Comparison of ENCODE assay signal across 11 cellular contexts in the genomic region with DNA sequence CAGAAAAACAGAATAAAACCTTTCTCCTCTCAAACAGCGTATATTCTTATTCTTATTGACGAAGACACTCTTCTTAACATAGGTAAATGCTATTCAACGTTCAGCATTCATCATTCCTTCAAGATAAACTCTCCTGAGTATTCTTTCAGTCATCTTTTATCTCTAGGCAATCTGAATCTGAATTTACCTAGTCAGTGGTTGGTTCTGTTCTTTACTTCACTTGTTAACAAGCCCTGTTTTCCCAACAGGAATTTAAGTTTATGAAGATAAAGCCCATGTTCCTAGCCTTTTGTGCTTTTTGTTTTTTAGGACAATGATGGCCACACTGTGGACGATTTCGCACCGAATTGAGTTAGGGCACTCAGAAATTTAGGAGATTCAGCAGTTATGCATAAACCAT. TPM values are rescaled to one million over a fixed set of nuclear protein-coding genes. Genes with fewer than 3 reads are reported as not detected.
A peak's percentile ranks its signal among the peaks of the same experiment; 100 is the strongest.
DNase-seq lines count a peak whose midpoint lies in the region; ATAC-seq and TF ChIP-seq lines count a peak whose summit lies in the region.
"Had no signal": no experiment of that assay in that cellular context is flagged by ENCODE, and none has a peak within 500 bp of the region (broad histone marks: within the 10 kb centered on the region; RNA-seq: fewer than 3 reads in every experiment).

No MANE protein-coding gene starts in this region.

- no peak overlapping the region for H3K27ac ChIP-seq in CD8-positive, alpha-beta memory T cell (ENCODE audit: low read depth, low read length)
- H3K27ac ChIP-seq in HL-60 (replicated peaks), result peak overlapping the region; percentile 21
- no peak overlapping the region for H3K27ac ChIP-seq in upper lobe of right lung

- no peaks in the 10 kb centered on the region for H3K36me3 ChIP-seq in CD8-positive, alpha-beta memory T cell (ENCODE audit: insufficient read depth, low read length)
- no peaks in the 10 kb centered on the region for H3K36me3 ChIP-seq in upper lobe of right lung

- no peak for TF ChIP-seq CTCF in HL-60 (IDR thresholded peaks at IDR 0.05; ENCODE audit: insufficient read depth, low read length)
- TF ChIP-seq CTCF in upper lobe of right lung (IDR thresholded peaks at IDR 0.05), result no peak

- H3K36me3 Mint-ChIP-seq in CD8-positive, alpha-beta memory T cell, result peaks cover 0 to 44% (median 0%) of the 10 kb centered on the region in 3 donors
- H3K36me3 Mint-ChIP-seq in activated T-helper 17 cell treated with anti-CD3 and anti-CD28 coated beads, Interleukin-2, amount 50 U/mL, for 72 hours (ENCODE audit: low read depth), result peaks cover 67% of the 10 kb centered on the region
- H3K36me3 Mint-ChIP-seq in naive B cell, result peaks cover 0 to 4% of the 10 kb centered on the region in 2 donors

- no peaks in the 10 kb centered on the region for H3K9me3 ChIP-seq in CD8-positive, alpha-beta memory T cell (ENCODE audit: low read length)
- H3K9me3 ChIP-seq in upper lobe of right lung, result no peaks in the 10 kb centered on the region

- CTCF ChIA-PET in CD8-positive, alpha-beta memory T cell (lab: Charles Lee), result interaction anchor here (1.2 kb wide), 1 partner anchor 30 kb away, joined by 3 read pairs; no protein-coding TSS in a partner anchor

- H3K4me1 Mint-ChIP-seq in CD8-positive, alpha-beta memory T cell, result peaks cover 50 to 76% (median 70%) of the 10 kb centered on the region in 3 donors
- peaks cover 36% of the 10 kb centered on the region for H3K4me1 Mint-ChIP-seq in activated T-helper 17 cell treated with anti-CD3 and anti-CD28 coated beads, Interleukin-2, amount 50 U/mL, for 72 hours
- H3K4me1 Mint-ChIP-seq in naive B cell, result peaks cover 45 to 60% (median 52%) of the 10 kb centered on the region in 3 donors

- H3K4me3 ChIP-seq in CD8-positive, alpha-beta memory T cell (ENCODE audit: low read length), result peak overlapping the region; percentile 33
- H3K4me3 ChIP-seq in HL-60 (replicated peaks; ENCODE audit: insufficient read depth, low read length), result peak overlapping the region; percentile 52
- H3K4me3 ChIP-seq in upper lobe of right lung, result no peak overlapping the region

- no peak for ATAC-seq in activated T-helper 17 cell treated with anti-CD3 and anti-CD28 coated beads, Interleukin-2, amount 50 U/mL, for 72 hours (replicated peaks)
- no peak for ATAC-seq in naive B cell (ENCODE audit: low read depth in 2 of 2)
- ATAC-seq in upper lobe of right lung, result no peak
- ATAC-seq in GM21390 (IDR thresholded peaks at IDR 0.05; ENCODE audit: unreplicated experiment), result no peak
- ATAC-seq in GM18873 (IDR thresholded peaks at IDR 0.05; ENCODE audit: low FRiP score, unreplicated experiment), result no peak

- H3K9me3 Mint-ChIP-seq in CD8-positive, alpha-beta memory T cell, result no peaks in the 10 kb centered on the region
- H3K9me3 Mint-ChIP-seq in activated T-helper 17 cell treated with anti-CD3 and anti-CD28 coated beads, Interleukin-2, amount 50 U/mL, for 72 hours, result no peaks in the 10 kb centered on the region
- no peaks in the 10 kb centered on the region for H3K9me3 Mint-ChIP-seq in naive B cell

- H3K27me3 ChIP-seq in CD8-positive, alpha-beta memory T cell (ENCODE audit: insufficient read depth, low read length, poor library complexity, severe bottlenecking), result no peaks in the 10 kb centered on the region
- H3K27me3 ChIP-seq in HL-60 (ENCODE audit: insufficient read depth, poor library complexity, severe bottlenecking) (no peaks in the 10 kb centered on the region), upper lobe of right lung (no peaks in the 10 kb centered on the region)

- POLR2A ChIA-PET in CD8-positive, alpha-beta memory T cell (lab: Charles Lee), result interaction anchor here (0.9 to 2.1 kb wide), 4 partner anchors 8 to 46 kb away, joined by 3 to 6 read pairs (median 4); no protein-coding TSS in a partner anchor

- H3K4me1 ChIP-seq in CD8-positive, alpha-beta memory T cell (ENCODE audit: insufficient read depth, low read length), result peaks cover 51% of the 10 kb centered on the region
- H3K4me1 ChIP-seq in upper lobe of right lung, result peaks cover 20% of the 10 kb centered on the region

- no peak for DNase-seq in CD8-positive, alpha-beta memory T cell
- DNase-seq in HL-60 (ENCODE audit: low read depth in 1 of 2, low spot score in 1 of 2), result no peak
- no peak for DNase-seq in naive B cell
- no peak for DNase-seq in upper lobe of right lung
- DNase-seq in hippocampal formation (lab: John Stamatoyannopoulos, UW), result no peak
- DNase-seq: kidney, NCI-H2171 treated with DMSO at 0.1 percent for 48 hours, RPMI8226 had no signal

- H3K27ac Mint-ChIP-seq in CD8-positive, alpha-beta memory T cell, result peak overlapping the region; percentile 78 to 96 (median 90)
- peak overlapping the region; percentile 65 for H3K27ac Mint-ChIP-seq in activated T-helper 17 cell treated with anti-CD3 and anti-CD28 coated beads, Interleukin-2, amount 50 U/mL, for 72 hours
- H3K27ac Mint-ChIP-seq in naive B cell, result peak overlapping the region; percentile 87 to 99 (median 92)

- no peaks in the 10 kb centered on the region for H3K27me3 Mint-ChIP-seq in CD8-positive, alpha-beta memory T cell
- no peaks in the 10 kb centered on the region for H3K27me3 Mint-ChIP-seq in activated T-helper 17 cell treated with anti-CD3 and anti-CD28 coated beads, Interleukin-2, amount 50 U/mL, for 72 hours
- H3K27me3 Mint-ChIP-seq in naive B cell, result no peaks in the 10 kb centered on the region

- H3K4me3 Mint-ChIP-seq in CD8-positive, alpha-beta memory T cell, result peak overlapping the region; percentile 89 to 95 (median 91)
- peak overlapping the region; percentile 96 for H3K4me3 Mint-ChIP-seq in activated T-helper 17 cell treated with anti-CD3 and anti-CD28 coated beads, Interleukin-2, amount 50 U/mL, for 72 hours
- peak overlapping the region; percentile 84 to 94 (median 90) for H3K4me3 Mint-ChIP-seq in naive B cell

- intact Hi-C loops in upper lobe of right lung (cut with DNase I), result no loop called here

RNA-seq across cellular contexts. Expression of a gene that starts 3.2 kb away (rescaled TPM):
- 10 to 100 TPM; 76.8 to 77.6 TPM for total RNA-seq in CD8-positive, alpha-beta memory T cell
- polyA plus RNA-seq in CD8-positive, alpha-beta memory T cell, result 139 TPM
- 10 to 100 TPM; 76.0 to 80.1 TPM for total RNA-seq in activated T-helper 17 cell treated with anti-CD3 and anti-CD28 coated beads, Interleukin-2, amount 50 U/mL, for 72 hours
- 100 to 1,000 TPM; 127 to 183 (median 144) TPM for polyA plus RNA-seq in naive B cell (ENCODE audit: low read depth in 6 of 6)
- 81.5 TPM for total RNA-seq in upper lobe of right lung

RNA-seq across cellular contexts. Expression of a gene that starts 45.4 kb away (rescaled TPM):
- 10 to 100 TPM; 15.5 to 15.8 TPM for total RNA-seq in CD8-positive, alpha-beta memory T cell
- 4.7 TPM for polyA plus RNA-seq in CD8-positive, alpha-beta memory T cell
- total RNA-seq in activated T-helper 17 cell treated with anti-CD3 and anti-CD28 coated beads, Interleukin-2, amount 50 U/mL, for 72 hours, result 10 to 100 TPM in 1 of 2 donors, 1 to 10 TPM in 1; 9.7 to 10.6 TPM
- 1 to 10 TPM; 3.8 to 4.7 (median 4.2) TPM for polyA plus RNA-seq in naive B cell (ENCODE audit: low read depth in 6 of 6)
- 11.0 TPM for total RNA-seq in upper lobe of right lung
